ENCODE assay signal across 7 cellular contexts in the genomic region with DNA sequence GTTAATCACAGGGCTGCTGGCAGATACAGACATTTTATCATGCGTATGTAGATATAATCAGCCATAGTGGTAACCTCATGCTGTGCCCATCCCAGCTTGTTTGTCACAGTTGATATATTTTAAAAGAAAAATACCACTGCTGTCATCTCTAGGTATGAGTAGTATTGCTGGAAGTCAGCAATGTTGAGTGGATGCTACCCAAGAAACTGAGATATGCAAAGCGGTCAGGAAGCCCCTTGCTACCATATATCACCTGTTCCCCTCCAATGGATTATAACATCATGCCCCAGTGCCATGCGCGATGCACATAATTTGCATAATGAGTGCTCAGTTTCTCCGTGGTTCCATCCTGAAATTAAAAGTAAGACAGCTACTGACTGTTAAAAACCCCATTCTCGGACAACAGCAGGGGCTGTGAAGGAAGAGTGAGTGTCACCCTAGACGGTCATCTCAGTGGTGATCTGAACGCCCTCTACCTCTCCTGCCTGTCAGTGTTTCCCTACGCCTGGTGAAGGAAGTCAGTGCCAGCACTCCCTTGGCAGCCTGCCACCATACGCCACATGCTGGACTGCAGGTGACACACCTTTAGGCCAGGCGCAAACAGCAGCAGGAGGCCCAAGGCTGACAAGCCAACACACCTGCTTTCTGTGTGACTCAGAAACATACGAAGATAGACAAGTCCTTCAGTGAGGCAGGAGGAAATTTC. TPM values are rescaled to one million over a fixed set of nuclear protein-coding genes. Genes with fewer than 3 reads are reported as not detected.
DNase-seq lines count a peak whose midpoint lies in the region; ATAC-seq and TF ChIP-seq lines count a peak whose summit lies in the region.

No MANE protein-coding gene starts in this region.

- no peaks in the 10 kb centered on the region for H3K9me3 ChIP-seq in neural cell (ENCODE audit: low read length)

- no peak overlapping the region for H3K4me3 ChIP-seq in neural cell (ENCODE audit: low read length)

- no peaks in the 10 kb centered on the region for H3F3A ChIP-seq in neural cell (ENCODE audit: insufficient read depth, low read length, poor library complexity, severe bottlenecking)

- H2AFZ ChIP-seq in neural cell (ENCODE audit: low read depth, low read length) = no peak overlapping the region

- peak; percentile 66 for ATAC-seq in GM18909 (IDR thresholded peaks at IDR 0.05; ENCODE audit: poor library complexity, unreplicated experiment)
- peak; percentile 69 for ATAC-seq in HG02943 (IDR thresholded peaks at IDR 0.05; ENCODE audit: low read depth, unreplicated experiment)

- no peak for TF ChIP-seq EP300 in neural cell (conservative IDR thresholded peaks at IDR 0.05; ENCODE audit: poor library complexity, severe bottlenecking)

- TF ChIP-seq CTCF in neural cell (IDR thresholded peaks at IDR 0.05; ENCODE audit: poor library complexity, severe bottlenecking) = no peak

- H3K79me2 ChIP-seq in neural cell (replicated peaks; ENCODE audit: insufficient read depth, low read length) = no peaks in the 10 kb centered on the region

- no peak overlapping the region for H3K4me2 ChIP-seq in neural cell (ENCODE audit: low read length)

- no peaks in the 10 kb centered on the region for H3K27me3 ChIP-seq in neural cell (ENCODE audit: insufficient read depth, low read depth, low read length)

- H4K20me1 ChIP-seq in neural cell (ENCODE audit: insufficient read depth) = no peaks in the 10 kb centered on the region

- no peaks in the 10 kb centered on the region for H3K9me2 ChIP-seq in neural cell (ENCODE audit: insufficient read depth, low read length)

- no peaks in the 10 kb centered on the region for H3K36me3 ChIP-seq in neural cell (ENCODE audit: insufficient read depth, low read length)

- DNase-seq in NCI-H2196 (lab: John Stamatoyannopoulos, UW; ENCODE audit: unreplicated experiment) (peak; percentile 93), NCI-H82 treated with DMSO at 0.1 percent for 48 hours (lab: John Stamatoyannopoulos, UW; ENCODE audit: unreplicated experiment) (no peak), OCI-M1 (lab: John Stamatoyannopoulos, UW) (no peak)
- DNase-seq in activated naive CD4-positive, alpha-beta T cell treated with Interleukin-2 at 50 U/mL for 16 hours = peak; percentile 42

- no peak for TF ChIP-seq RAD21 in neural cell (conservative IDR thresholded peaks at IDR 0.05)

- peak overlapping the region; percentile 28 for H3K27ac ChIP-seq in neural cell (ENCODE audit: low read length)

- H3K9ac ChIP-seq in neural cell (ENCODE audit: low read length) = no peak overlapping the region

TF ChIP-seq in neural cell, 6 proteins besides CTCF, POLR2A, EP300 and RAD21:
- TF ChIP-seq POLR2AphosphoS5 (IDR thresholded peaks at IDR 0.05) (peak; percentile 14), MXI1 (conservative IDR thresholded peaks at IDR 0.05; ENCODE audit: poor library complexity, severe bottlenecking) (no peak), SMC3 (conservative IDR thresholded peaks at IDR 0.05; ENCODE audit: poor library complexity) (no peak)

RNA-seq across cellular contexts. Expression of gene IL10RB, which starts 2.7 kb away (rescaled TPM):
- 0.38 and 6.0 TPM in 2 replicates for polyA plus RNA-seq in neural cell
- polyA minus RNA-seq in neural cell = 2.1 and 2.4 TPM in 2 replicates

RNA-seq across cellular contexts. Expression of gene IFNAR2, which starts 39.2 kb away (rescaled TPM):
- 3.2 and 10.3 TPM in 2 replicates for polyA plus RNA-seq in neural cell
- 12.9 and 14.5 TPM in 2 replicates for polyA minus RNA-seq in neural cell

RNA-seq across cellular contexts. Expression of gene IFNAR1, which starts 55.9 kb away (rescaled TPM):
- 12.4 and 15.5 TPM in 2 replicates for polyA plus RNA-seq in neural cell
- polyA minus RNA-seq in neural cell = 51.9 and 56.4 TPM in 2 replicates

Comparison
In these comparisons a context has a peak if more than half of its experiments do, and no peak if none do; other contexts are left out.
1. DNase-seq: peak in NCI-H2196 (single experiment) and activated naive CD4-positive, alpha-beta T cell treated with Interleukin-2 at 50 U/mL for 16 hours (single experiment); none in NCI-H82 treated with DMSO at 0.1 percent for 48 hours (single experiment) and OCI-M1 (single experiment).